In the genomic region with DNA sequence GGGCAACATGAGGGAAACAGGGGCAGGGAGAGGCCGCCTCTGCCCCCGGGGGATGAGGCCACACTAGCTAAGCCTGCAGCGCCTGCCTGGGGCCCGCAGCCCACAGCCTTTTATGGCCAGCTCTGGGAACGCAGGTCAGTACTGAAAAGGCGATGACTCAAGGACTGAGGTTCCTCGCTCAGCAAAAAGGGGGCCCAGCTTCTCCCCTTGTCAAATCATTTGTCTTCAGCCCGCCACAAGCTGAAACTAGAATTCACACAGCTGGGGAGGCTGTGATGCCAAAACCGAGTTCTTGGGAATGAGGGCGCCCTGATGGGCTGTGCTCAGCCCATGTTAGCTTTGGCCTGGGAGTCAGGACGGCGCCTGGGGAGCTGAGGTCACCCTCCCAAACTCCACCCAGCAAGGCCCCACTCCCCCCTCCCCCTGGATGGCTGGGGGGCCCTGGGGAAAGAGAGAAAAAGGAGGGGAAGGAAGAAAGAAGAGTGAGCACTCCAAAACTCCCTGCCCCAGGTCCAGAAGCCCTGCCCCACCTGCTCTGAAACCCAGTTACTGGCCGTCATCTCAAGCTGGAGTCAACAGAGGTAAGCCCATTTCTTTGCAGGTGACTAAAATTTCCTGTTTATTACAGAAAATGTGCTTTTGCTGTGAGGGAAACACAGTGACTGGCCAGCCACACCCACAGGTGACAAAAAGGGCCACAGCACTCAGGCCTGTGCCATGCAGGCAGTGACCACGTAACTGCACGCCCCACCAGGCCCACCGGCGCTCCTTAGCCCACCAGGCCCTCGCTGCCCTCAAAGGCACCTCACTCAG, we compare ENCODE assay signal across 8 cellular contexts. TPM values are rescaled to one million over a fixed set of nuclear protein-coding genes. Genes with fewer than 3 reads are reported as not detected.
A peak's percentile ranks its signal among the peaks of the same experiment; 100 is the strongest.
DNase-seq lines count a peak whose midpoint lies in the region; ATAC-seq and TF ChIP-seq lines count a peak whose summit lies in the region.

No MANE protein-coding gene starts in this region.

- peak; percentile 33 for TF ChIP-seq POLR2A in GM19099 (IDR thresholded peaks at IDR 0.05; ENCODE audit: extremely low read depth, insufficient read length, low read depth)

- TF ChIP-seq CTCF in OCI-LY3 (IDR thresholded peaks at IDR 0.05; ENCODE audit: low read depth, low read length) (no peak), cardiac fibroblast (IDR thresholded peaks at IDR 0.05; ENCODE audit: low read depth, low read length) (no peak)

- WGBS in thymus: 83% methylated on average over 18 of the region's 18 CpGs

- peak overlapping the region; percentile 94 for H3K27ac Mint-ChIP-seq in memory B cell

- H3K9me3 ChIP-seq in OCI-LY3 (ENCODE audit: insufficient read depth, low read length) (peaks cover 5% of the 10 kb centered on the region; the same call in 1 of the 2 replicates), thymus (ENCODE audit: control insufficient read depth) (no peaks in the 10 kb centered on the region)

- H3K4me2 ChIP-seq in OCI-LY3 (ENCODE audit: low read length): peak overlapping the region; percentile 77

- H3K36me3 ChIP-seq in ACC112 (ENCODE audit: insufficient read depth, low read length) (peaks cover 5% of the 10 kb centered on the region; the same call in 1 of the 2 replicates), OCI-LY3 (replicated peaks; ENCODE audit: low read depth, low read length) (peaks cover 37% of the 10 kb centered on the region), thymus (ENCODE audit: control insufficient read depth, insufficient read depth) (peaks cover 16% of the 10 kb centered on the region)

- peak overlapping the region; percentile 95 for H3K27ac ChIP-seq in ACC112 (ENCODE audit: low read depth, low read length)
- peak overlapping the region; percentile 39 for H3K27ac ChIP-seq in OCI-LY3 (ENCODE audit: low read length)
- H3K27ac ChIP-seq in thymus (ENCODE audit: low read depth): peak overlapping the region; percentile 79

- H3K9ac ChIP-seq in OCI-LY3 (ENCODE audit: low read length): peak overlapping the region; percentile 5; the same call in 1 of the 2 replicates

- no peak overlapping the region for H2AFZ ChIP-seq in ACC112 (ENCODE audit: low read length, unreplicated experiment)
- H2AFZ ChIP-seq in OCI-LY3 (ENCODE audit: low read depth, low read length): no peak overlapping the region

- H3K27me3 Mint-ChIP-seq in memory B cell: no peaks in the 10 kb centered on the region

- H3K79me2 ChIP-seq in ACC112 (ENCODE audit: control insufficient read depth, insufficient read depth, low read length, unreplicated experiment): peaks cover 69% of the 10 kb centered on the region
- H3K79me2 ChIP-seq in OCI-LY3 (ENCODE audit: low read length): peaks cover 87% of the 10 kb centered on the region

- no peaks in the 10 kb centered on the region for H3K27me3 ChIP-seq in ACC112 (ENCODE audit: insufficient read depth, low read length)
- H3K27me3 ChIP-seq in OCI-LY3 (ENCODE audit: low read depth, low read length): no peaks in the 10 kb centered on the region
- H3K27me3 ChIP-seq in thymus (ENCODE audit: control insufficient read depth, insufficient read depth): no peaks in the 10 kb centered on the region

- peaks cover 63% of the 10 kb centered on the region for H3K4me1 ChIP-seq in ACC112 (ENCODE audit: control insufficient read depth, insufficient read depth, low read length, unreplicated experiment)
- peaks cover 62% of the 10 kb centered on the region for H3K4me1 ChIP-seq in OCI-LY3 (ENCODE audit: low read length)
- peaks cover 68% of the 10 kb centered on the region for H3K4me1 ChIP-seq in thymus (ENCODE audit: control insufficient read depth, insufficient read depth, low read length)

- peaks cover 56% of the 10 kb centered on the region for H4K20me1 ChIP-seq in OCI-LY3 (ENCODE audit: insufficient read depth, low read length)

- peaks cover 2% of the 10 kb centered on the region for H3K9me3 Mint-ChIP-seq in memory B cell

- H3K36me3 Mint-ChIP-seq in memory B cell: peaks cover 19% of the 10 kb centered on the region

- peaks cover 60% of the 10 kb centered on the region for H3K4me1 Mint-ChIP-seq in memory B cell

- H3K4me3 ChIP-seq in ACC112 (ENCODE audit: low read depth, low read length) (peak overlapping the region; percentile 34; the same call in 1 of the 2 replicates), OCI-LY3 (ENCODE audit: low read length) (peak overlapping the region; percentile 45), cardiac fibroblast (replicated peaks in 1 of 2; ENCODE audit: low read depth in 2 of 2, low read length in 2 of 2) (no peak overlapping the region), thymus (ENCODE audit: low read length) (no peak overlapping the region)

- peak; percentile 21 for ATAC-seq in memory B cell (ENCODE audit: low read depth)

- H3K4me3 Mint-ChIP-seq in memory B cell: peak overlapping the region; percentile 75

- peak; percentile 90 to 94 for DNase-seq in cardiac fibroblast (ENCODE audit: low read depth in 2 of 2)
- no peak for DNase-seq in memory B cell (ENCODE audit: low spot score in 2 of 2)
- DNase-seq in UCSD-AML1 (lab: John Stamatoyannopoulos, UW; ENCODE audit: unreplicated experiment): no peak
- no peak for DNase-seq in NCI-H2081 treated with DMSO at 0.1 percent for 48 hours (lab: John Stamatoyannopoulos, UW)

RNA-seq across cellular contexts. Expression of a gene that starts 13.7 kb away (rescaled TPM):
- 32.3 TPM for polyA plus RNA-seq in thymus

RNA-seq across cellular contexts. Expression of a gene that starts 20.2 kb away (rescaled TPM):
- polyA plus RNA-seq in thymus: 7.4 TPM

RNA-seq across cellular contexts. Expression of a gene that starts 52.3 kb away (rescaled TPM):
- 35.2 TPM for polyA plus RNA-seq in thymus

RNA-seq across cellular contexts. Expression of a gene that starts 54.3 kb away (rescaled TPM):
- polyA plus RNA-seq in thymus: 33.4 TPM

RNA-seq across cellular contexts. Expression of a gene that starts 59.8 kb away (rescaled TPM):
- polyA plus RNA-seq in thymus: 18.3 TPM

Comparison
In these comparisons a context has a peak if more than half of its experiments do, and no peak if none do; other contexts are left out.
1. H3K27ac ChIP-seq: peak in every context shown above with its lines; median percentile 95 in ACC112; 79 in thymus; 39 in OCI-LY3.
2. H3K4me3 ChIP-seq: peak in ACC112 (single experiment) and OCI-LY3 (single experiment); none in cardiac fibroblast (0 of 2) and thymus (single experiment).
3. DNase-seq: peak in cardiac fibroblast (2 of 2); none in memory B cell (0 of 2), UCSD-AML1 (single experiment) and NCI-H2081 treated with DMSO at 0.1 percent for 48 hours (single experiment).